In the genomic region with DNA sequence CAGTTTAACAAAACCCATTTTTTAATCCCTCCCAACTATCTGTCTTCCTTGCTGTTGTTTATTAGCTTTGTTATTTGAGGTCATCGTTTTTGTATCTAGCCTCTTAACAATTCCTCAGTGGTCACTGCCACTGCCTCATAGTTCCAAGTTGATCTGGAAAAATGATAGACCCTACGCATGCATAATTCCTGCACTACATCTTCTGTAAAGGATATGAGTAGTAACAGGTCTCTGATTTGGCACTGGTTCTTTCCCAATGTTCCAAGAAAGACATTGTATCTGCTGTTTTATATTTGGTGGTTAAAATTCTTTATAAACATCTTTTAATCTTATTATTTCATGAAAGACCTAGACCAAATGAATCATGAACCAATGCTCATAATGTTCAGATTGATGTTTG, we compare ENCODE assay signal across 25 cellular contexts.
"Had no signal": no experiment of that assay in that cellular context is flagged by ENCODE, and none has a peak within 500 bp of the region (broad histone marks: within the 10 kb centered on the region; RNA-seq: fewer than 3 reads in every experiment).

No MANE protein-coding gene starts in this region.

- H3K27me3 ChIP-seq: breast epithelium, cardiac muscle cell, dorsolateral prefrontal cortex, gastroesophageal sphincter had no signal

- H3K4me3 ChIP-seq: breast epithelium, cardiac muscle cell, coronary artery, dorsolateral prefrontal cortex, gastroesophageal sphincter had no signal

- H3K4me1 ChIP-seq: breast epithelium, gastroesophageal sphincter had no signal

- DNase-seq: activated B cell treated with CpG ODN at 0.5 μM for 24 hours; activated CD4-positive, alpha-beta T cell treated with anti-CD3 and anti-CD28 coated beads for 48 hours; activated CD4-positive, alpha-beta T cell treated with anti-CD3 and anti-CD28 coated beads, Interleukin-2, amount 50 U/mL, for 1 hour; activated CD4-positive, alpha-beta T cell treated with anti-CD3 and anti-CD28 coated beads, Interleukin-2, amount 50 U/mL, for 48 hours; activated CD8-positive, alpha-beta memory T cell treated with anti-CD3 and anti-CD28 coated beads for 24 hours; activated CD8-positive, alpha-beta T cell treated with anti-CD3 and anti-CD28 coated beads for 36 hours; activated effector memory CD4-positive, alpha-beta T cell treated with Interleukin-2 at 50 U/mL for 16 hours; activated gamma-delta T cell treated with Interleukin-2 at 50 U/mL for 16 hours; activated naive CD4-positive, alpha-beta T cell treated with anti-CD3 and anti-CD28 coated beads, Interleukin-2, amount 50 U/mL, for 16 hours; activated naive CD4-positive, alpha-beta T cell treated with Interleukin-2 at 50 U/mL for 16 hours; activated T-cell treated with anti-CD3 and anti-CD28 coated beads, Interleukin-2, amount 50 U/mL, for 4 hours; amniotic stem cell; anterior cingulate cortex; dorsolateral prefrontal cortex; effector memory CD4-positive, alpha-beta T cell; endodermal cell; foreskin melanocyte; T-helper 1 cell; T-helper 17 cell; T1000; WERI-Rb-1 had no signal

- H3K27ac ChIP-seq: breast epithelium, cardiac muscle cell, coronary artery, dorsolateral prefrontal cortex, gastroesophageal sphincter, WERI-Rb-1 had no signal

- H3K36me3 ChIP-seq: breast epithelium, cardiac muscle cell, gastroesophageal sphincter, WERI-Rb-1 had no signal

- H3K9me3 ChIP-seq: breast epithelium, gastroesophageal sphincter had no signal
